ENCODE assay signal across 8 cellular contexts in the genomic region with DNA sequence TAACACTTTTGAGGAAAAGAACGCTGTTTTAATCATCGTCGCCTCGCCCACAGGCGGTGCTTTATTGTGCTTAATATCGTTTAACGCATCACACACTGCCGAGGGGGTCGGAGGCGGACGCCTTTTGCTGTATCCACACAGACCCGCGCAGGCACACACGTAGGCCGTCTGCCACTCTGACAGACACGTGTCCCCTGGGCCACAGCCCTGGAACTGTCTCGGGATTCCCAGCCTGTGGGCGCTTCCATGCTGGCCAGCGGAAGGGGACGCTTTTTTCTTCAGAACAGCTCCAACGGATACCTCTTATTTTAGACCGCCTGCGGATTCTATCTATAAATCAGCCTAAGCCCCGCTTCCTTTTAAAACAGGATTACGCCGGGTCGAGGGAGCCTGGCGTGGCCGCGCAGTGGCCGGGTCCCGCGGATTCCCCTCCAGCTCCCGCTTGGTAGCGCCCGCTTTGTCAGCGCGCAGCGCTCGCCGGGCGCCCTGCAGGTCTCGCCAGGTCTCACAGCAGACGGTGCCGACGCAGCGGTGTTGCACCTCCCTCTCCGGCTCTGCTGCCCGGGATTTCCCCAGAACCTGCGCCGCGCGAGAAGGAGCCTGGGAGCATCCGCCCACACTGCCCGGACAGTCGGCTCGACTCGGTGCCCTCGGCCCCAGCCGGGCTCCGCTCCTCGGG. TPM values are rescaled to one million over a fixed set of nuclear protein-coding genes. Genes with fewer than 3 reads are reported as not detected.
DNase-seq lines count a peak whose midpoint lies in the region; ATAC-seq and TF ChIP-seq lines count a peak whose summit lies in the region.

A gene with protein sequence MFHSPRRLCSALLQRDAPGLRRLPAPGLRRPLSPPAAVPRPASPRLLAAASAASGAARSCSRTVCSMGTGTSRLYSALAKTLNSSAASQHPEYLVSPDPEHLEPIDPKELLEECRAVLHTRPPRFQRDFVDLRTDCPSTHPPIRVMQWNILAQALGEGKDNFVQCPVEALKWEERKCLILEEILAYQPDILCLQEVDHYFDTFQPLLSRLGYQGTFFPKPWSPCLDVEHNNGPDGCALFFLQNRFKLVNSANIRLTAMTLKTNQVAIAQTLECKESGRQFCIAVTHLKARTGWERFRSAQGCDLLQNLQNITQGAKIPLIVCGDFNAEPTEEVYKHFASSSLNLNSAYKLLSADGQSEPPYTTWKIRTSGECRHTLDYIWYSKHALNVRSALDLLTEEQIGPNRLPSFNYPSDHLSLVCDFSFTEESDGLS (plus strand): TSS at position 513 of the 679 bp plus-strand sequence. CDS start 201 bp downstream, outside the sequence.

- H3K36me3 ChIP-seq in ectodermal cell (ENCODE audit: control insufficient read depth, insufficient read depth, low read length) = no peaks in the 10 kb centered on the region
- no peaks in the 10 kb centered on the region for H3K36me3 ChIP-seq in lung (ENCODE audit: control insufficient read depth in 2 of 2, insufficient read depth in 2 of 2, low read length in 2 of 2)

- peaks cover 3% of the 10 kb centered on the region for H3K27me3 ChIP-seq in ectodermal cell (ENCODE audit: control insufficient read depth, insufficient read depth, low read length, poor library complexity, severe bottlenecking)
- no peaks in the 10 kb centered on the region for H3K27me3 ChIP-seq in lung (ENCODE audit: control insufficient read depth, insufficient read depth)

- WGBS in ectodermal cell, 2 experiments = 1% methylated on average over 62 of the region's 62 CpGs
- 1% methylated on average over 50 to 62 of the region's 62 CpGs for WGBS in lung, 2 donors

- DNase-seq in COLO829 (ENCODE audit: low spot score) (peak; percentile 91), GM20000 (ENCODE audit: low spot score) (peak; percentile 96), HS-5 (ENCODE audit: low read depth) (peak; percentile 58), NK-92 (lab: John Stamatoyannopoulos, UW; ENCODE audit: unreplicated experiment) (peak; percentile 50), lung (ENCODE audit: low spot score) (peak; percentile 90)
- DNase-seq in activated CD8-positive, alpha-beta memory T cell treated with anti-CD3 and anti-CD28 coated beads for 1 hour (ENCODE audit: extremely low read depth in 1 of 2, low read depth in 1 of 2) = peak; percentile 81 to 83
- peak; percentile 86 to 93 (median 89) for DNase-seq in stimulated activated CD4-positive, alpha-beta T cell treated with anti-CD3 and anti-CD28 coated beads, TNF-alpha, amount 100 ng/mL, for 24 hours (ENCODE audit: low read depth in 3 of 3)

- H3K4me3 ChIP-seq in ectodermal cell (ENCODE audit: insufficient read depth, low read depth, low read length) (peak within 1 kb of the TSS; percentile 66), lung (peak within 1 kb of the TSS; percentile 75)

- H3K4me1 ChIP-seq in ectodermal cell (ENCODE audit: control insufficient read depth, insufficient read depth, low read length) (peaks cover 5% of the 10 kb centered on the region), lung (ENCODE audit: control insufficient read depth in 2 of 2, insufficient read depth in 2 of 2, low read length in 2 of 2) (peaks cover 10 to 27% of the 10 kb centered on the region in 2 donors)

- no peak for TF ChIP-seq CTCF in GM20000 (IDR thresholded peaks at IDR 0.05; ENCODE audit: extremely low read depth, missing control alignments)
- TF ChIP-seq CTCF in lung (IDR thresholded peaks at IDR 0.05; ENCODE audit: control extremely low read depth, extremely low read depth) = no peak

- peak within 1 kb of the TSS; percentile 94 for H3K27ac ChIP-seq in ectodermal cell (ENCODE audit: insufficient read depth, low read depth, low read length, poor library complexity, severe bottlenecking)
- H3K27ac ChIP-seq in lung (ENCODE audit: low read depth in 1 of 2, low read length in 1 of 2) = peak within 1 kb of the TSS; percentile 84 to 98

- ATAC-seq in lung (ENCODE audit: insufficient read depth, low FRiP score) = peak; percentile 95

- H3K9me3 ChIP-seq in ectodermal cell (ENCODE audit: control insufficient read depth, low read length) (no peaks in the 10 kb centered on the region), lung (ENCODE audit: control insufficient read depth in 2 of 2, insufficient read depth in 1 of 2, low read length in 1 of 2) (no peaks in the 10 kb centered on the region)

RNA-seq across cellular contexts. Expression of the gene that starts here (rescaled TPM):
- polyA plus RNA-seq in ectodermal cell (2013, experiment 1 of 4) = 6.8 TPM
- polyA plus RNA-seq in ectodermal cell (2013, experiment 2 of 4) = 6.2 TPM
- polyA plus RNA-seq in ectodermal cell (2013, experiment 3 of 4) = 5.5 TPM
- polyA plus RNA-seq in ectodermal cell (2013, experiment 4 of 4) = 6.0 TPM
- 1 to 10 TPM; 4.2 to 6.8 TPM for total RNA-seq in lung
- 1 to 10 TPM; 3.0 to 8.2 TPM for polyA plus RNA-seq in lung

Comparison
In these comparisons a context has a peak if more than half of its experiments do, and no peak if none do; other contexts are left out.
1. Peak in every context shown above with its lines: DNase-seq, ATAC-seq, H3K4me3 ChIP-seq and H3K27ac ChIP-seq.